Comparison of ENCODE assay signal across 1 cellular context in the genomic region with DNA sequence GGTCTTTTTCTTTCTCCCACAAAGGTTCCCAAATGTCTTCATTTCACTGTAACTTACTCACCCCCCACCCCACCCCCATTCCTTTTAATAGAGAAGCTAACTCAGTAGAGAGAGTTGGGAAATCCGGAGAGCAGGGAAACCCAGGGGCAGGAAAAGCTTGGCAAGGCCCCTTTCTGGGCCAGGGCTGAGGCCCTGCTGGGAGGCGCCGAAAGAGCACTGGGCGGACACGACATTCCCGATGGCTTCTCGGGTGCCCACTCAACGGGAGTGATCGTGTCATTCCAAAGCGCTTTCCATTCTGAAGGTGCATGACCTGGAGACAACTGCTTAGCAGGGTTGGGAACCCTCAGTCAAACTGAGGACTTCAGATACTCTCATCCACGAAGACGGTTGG.
TF ChIP-seq lines count a peak whose summit lies in the region.

No MANE protein-coding gene starts in this region.

TF ChIP-seq in HepG2, 621 proteins besides CTCF, POLR2A, EP300 and RAD21:
- TF ChIP-seq ZNF782 (CRISPR knock-in tag; IDR thresholded peaks at IDR 0.05; ENCODE audit: borderline replicate concordance) (no peak), GABPA (IDR thresholded peaks at IDR 0.05; ENCODE audit: low read depth, low read length) (no peak), GABPA (CRISPR knock-in tag; IDR thresholded peaks at IDR 0.05; ENCODE audit: low read depth) (no peak), CBFB (CRISPR knock-in tag; IDR thresholded peaks at IDR 0.05) (no peak), ATF1 (CRISPR knock-in tag; IDR thresholded peaks at IDR 0.05) (no peak), ELF1 (CRISPR knock-in tag; IDR thresholded peaks at IDR 0.05) (no peak), IRF2 (CRISPR knock-in tag; IDR thresholded peaks at IDR 0.05) (0 out of 2 replicates have a peak, but pooled peaks have one; percentile 8), GATA4 (IDR thresholded peaks at IDR 0.05; ENCODE audit: borderline replicate concordance, low read depth) (no peak), ZNF775 (CRISPR knock-in tag; IDR thresholded peaks at IDR 0.05; ENCODE audit: borderline replicate concordance) (0 out of 2 replicates have a peak, but pooled peaks have one; percentile 12), ZFX (CRISPR knock-in tag; IDR thresholded peaks at IDR 0.05; ENCODE audit: low read depth) (peak; percentile 35; the same call in 1 of the 2 replicates), CEBPB (IDR thresholded peaks at IDR 0.05; ENCODE audit: borderline replicate concordance, low read depth, low read length) (no peak)
- TF ChIP-seq, protein P1, sequence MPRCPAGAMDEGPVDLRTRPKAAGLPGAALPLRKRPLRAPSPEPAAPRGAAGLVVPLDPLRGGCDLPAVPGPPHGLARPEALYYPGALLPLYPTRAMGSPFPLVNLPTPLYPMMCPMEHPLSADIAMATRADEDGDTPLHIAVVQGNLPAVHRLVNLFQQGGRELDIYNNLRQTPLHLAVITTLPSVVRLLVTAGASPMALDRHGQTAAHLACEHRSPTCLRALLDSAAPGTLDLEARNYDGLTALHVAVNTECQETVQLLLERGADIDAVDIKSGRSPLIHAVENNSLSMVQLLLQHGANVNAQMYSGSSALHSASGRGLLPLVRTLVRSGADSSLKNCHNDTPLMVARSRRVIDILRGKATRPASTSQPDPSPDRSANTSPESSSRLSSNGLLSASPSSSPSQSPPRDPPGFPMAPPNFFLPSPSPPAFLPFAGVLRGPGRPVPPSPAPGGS (CRISPR knock-in tag; IDR thresholded peaks at IDR 0.05) = no peak
- TF ChIP-seq, protein P2, sequence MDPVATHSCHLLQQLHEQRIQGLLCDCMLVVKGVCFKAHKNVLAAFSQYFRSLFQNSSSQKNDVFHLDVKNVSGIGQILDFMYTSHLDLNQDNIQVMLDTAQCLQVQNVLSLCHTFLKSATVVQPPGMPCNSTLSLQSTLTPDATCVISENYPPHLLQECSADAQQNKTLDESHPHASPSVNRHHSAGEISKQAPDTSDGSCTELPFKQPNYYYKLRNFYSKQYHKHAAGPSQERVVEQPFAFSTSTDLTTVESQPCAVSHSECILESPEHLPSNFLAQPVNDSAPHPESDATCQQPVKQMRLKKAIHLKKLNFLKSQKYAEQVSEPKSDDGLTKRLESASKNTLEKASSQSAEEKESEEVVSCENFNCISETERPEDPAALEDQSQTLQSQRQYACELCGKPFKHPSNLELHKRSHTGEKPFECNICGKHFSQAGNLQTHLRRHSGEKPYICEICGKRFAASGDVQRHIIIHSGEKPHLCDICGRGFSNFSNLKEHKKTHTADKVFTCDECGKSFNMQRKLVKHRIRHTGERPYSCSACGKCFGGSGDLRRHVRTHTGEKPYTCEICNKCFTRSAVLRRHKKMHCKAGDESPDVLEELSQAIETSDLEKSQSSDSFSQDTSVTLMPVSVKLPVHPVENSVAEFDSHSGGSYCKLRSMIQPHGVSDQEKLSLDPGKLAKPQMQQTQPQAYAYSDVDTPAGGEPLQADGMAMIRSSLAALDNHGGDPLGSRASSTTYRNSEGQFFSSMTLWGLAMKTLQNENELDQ (CRISPR knock-in tag; IDR thresholded peaks at IDR 0.05; ENCODE audit: borderline replicate concordance) = no peak
